Comparison of ENCODE assay signal across 26 cellular contexts in genomic region chr9:136805207-136805740, GRCh38. TPM values are rescaled to one million over a fixed set of nuclear protein-coding genes. Genes with fewer than 3 reads are reported as not detected.
DNase-seq lines count a peak whose midpoint lies in the region; ATAC-seq and TF ChIP-seq lines count a peak whose summit lies in the region.
"Had no signal": no experiment of that assay in that cellular context is flagged by ENCODE, and none has a peak within 500 bp of the region (broad histone marks: within the 10 kb centered on the region; RNA-seq: fewer than 3 reads in every experiment).

No MANE protein-coding gene starts in this region.

- H3K4me2 ChIP-seq in GM23338 (no peak overlapping the region), osteoblast (ENCODE audit: insufficient read depth, low read length) (no peak overlapping the region)
- H3K4me2 ChIP-seq: hepatocyte, smooth muscle cell had no signal

- peaks cover 10% of the 10 kb centered on the region for H3K27me3 Mint-ChIP-seq in activated CD4-positive, alpha-beta T cell treated with anti-CD3 and anti-CD28 coated beads, Interleukin-2, amount 10 ng/mL, durations not matched to agents 24 days and 14 days
- peaks cover 35% of the 10 kb centered on the region for H3K27me3 Mint-ChIP-seq in GM23338 (ENCODE audit: insufficient read depth, low read depth, poor library complexity)
- peaks cover 18% of the 10 kb centered on the region for H3K27me3 Mint-ChIP-seq in glutamatergic neuron (ENCODE audit: unreplicated experiment)

- peaks cover 12% of the 10 kb centered on the region; the same call in 1 of the 2 replicates for H3F3A ChIP-seq in GM23338 (replicated peaks; ENCODE audit: low read depth)

- peaks cover 16% of the 10 kb centered on the region for H3K36me3 Mint-ChIP-seq in activated CD4-positive, alpha-beta T cell treated with anti-CD3 and anti-CD28 coated beads, Interleukin-2, amount 10 ng/mL, durations not matched to agents 24 days and 14 days (ENCODE audit: low read depth)
- H3K36me3 Mint-ChIP-seq in GM23338 (ENCODE audit: low read depth) (peaks cover 18% of the 10 kb centered on the region), glutamatergic neuron (ENCODE audit: unreplicated experiment) (peaks cover 5% of the 10 kb centered on the region)

- H3K27me3 ChIP-seq in GM23338 (ENCODE audit: insufficient read depth) (no peaks in the 10 kb centered on the region), osteoblast (ENCODE audit: insufficient read depth, low read length) (peaks cover 22% of the 10 kb centered on the region)
- H3K27me3 ChIP-seq: hepatocyte had no signal

- H3K4me1 ChIP-seq in GM23338 (ENCODE audit: insufficient read depth) (peaks cover 16% of the 10 kb centered on the region), osteoblast (ENCODE audit: insufficient read depth, low read length) (peaks cover 17% of the 10 kb centered on the region)

- H3K4me3 Mint-ChIP-seq in activated CD4-positive, alpha-beta T cell treated with anti-CD3 and anti-CD28 coated beads, Interleukin-2, amount 10 ng/mL, durations not matched to agents 24 days and 14 days, result peak overlapping the region; percentile 9
- H3K4me3 Mint-ChIP-seq in GM23338 (peak overlapping the region; percentile 27; the same call in 1 of the 3 replicates), glutamatergic neuron (ENCODE audit: unreplicated experiment) (peak overlapping the region; percentile 46)
- H3K4me3 Mint-ChIP-seq: activated CD4-positive, alpha-beta memory T cell treated with anti-CD3 and anti-CD28 coated beads for 36 hours had no signal

- peaks cover 19% of the 10 kb centered on the region for H3K79me2 ChIP-seq in GM23338 (replicated peaks; ENCODE audit: insufficient read depth)
- H3K79me2 ChIP-seq in osteoblast (ENCODE audit: insufficient read depth, low read length), result peaks cover 24% of the 10 kb centered on the region

- intact Hi-C loops in activated CD4-positive, alpha-beta T cell treated with anti-CD3 and anti-CD28 coated beads, Interleukin-2, amount 10 ng/mL, durations not matched to agents 24 days and 14 days (cut with micrococcal nuclease), result loop anchor here (5.0 to 10.0 kb wide), 2 partner anchors 80 to 97 kb away; partner anchors contain the start of gene TRAF2

- no peaks in the 10 kb centered on the region for H3K9me3 ChIP-seq in osteoblast (ENCODE audit: low read depth, low read length)
- H3K9me3 ChIP-seq: prostate gland, uterus had no signal

- H2AFZ ChIP-seq in GM23338, result no peak overlapping the region
- H2AFZ ChIP-seq in osteoblast (ENCODE audit: low read length), result no peak overlapping the region
- H2AFZ ChIP-seq: hepatocyte had no signal

- peaks cover 33% of the 10 kb centered on the region for H3K4me1 Mint-ChIP-seq in activated CD4-positive, alpha-beta T cell treated with anti-CD3 and anti-CD28 coated beads, Interleukin-2, amount 10 ng/mL, durations not matched to agents 24 days and 14 days
- H3K4me1 Mint-ChIP-seq in GM23338 (peaks cover 23% of the 10 kb centered on the region), glutamatergic neuron (ENCODE audit: low read depth, unreplicated experiment) (peaks cover 16% of the 10 kb centered on the region)

- TF ChIP-seq CTCF in GM23338 (conservative IDR thresholded peaks at IDR 0.05; ENCODE audit: low read depth in 2 of 2) (no peak), glutamatergic neuron (IDR thresholded peaks at IDR 0.05; ENCODE audit: partially characterized antibody, unreplicated experiment) (no peak), osteoblast (IDR thresholded peaks at IDR 0.05; ENCODE audit: extremely low read depth, low read depth, low read length) (no peak)

- no peak for ATAC-seq in GM23338
- no peak for ATAC-seq in HG03565 (IDR thresholded peaks at IDR 0.05; ENCODE audit: unreplicated experiment)
- ATAC-seq in GM19455 (IDR thresholded peaks at IDR 0.05; ENCODE audit: unreplicated experiment), result no peak
- ATAC-seq: activated T-cell treated with anti-CD3 and anti-CD28 coated beads, Interleukin-2, amount 50 U/mL, for 72 hours had no signal

- no peak for DNase-seq in activated CD4-positive, alpha-beta T cell treated with anti-CD3 and anti-CD28 coated beads, Interleukin-2, amount 10 ng/mL, durations not matched to agents 24 days and 14 days
- DNase-seq in activated CD4-positive, alpha-beta T cell treated with anti-CD3 and anti-CD28 coated beads for 4 hours, result no peak
- DNase-seq in GM23338 (ENCODE audit: low spot score), result no peak
- no peak for DNase-seq in glutamatergic neuron
- peak; percentile 55 for DNase-seq in osteoblast (ENCODE audit: insufficient read length, low spot score, missing footprints)
- no peak for DNase-seq in H4 (ENCODE audit: low spot score)
- DNase-seq: activated CD4-positive, alpha-beta memory T cell treated with anti-CD3 and anti-CD28 coated beads for 36 hours; activated T-cell treated with anti-CD3 and anti-CD28 coated beads, Interleukin-2, amount 50 U/mL, for 72 hours; islet precursor cell; mammary epithelial cell; NCI-H1092 treated with DMSO at 0.1 percent for 48 hours; NCI-H2081; NCI-H446; stimulated activated CD4-positive, alpha-beta T cell treated with anti-CD3 and anti-CD28 coated beads, Interleukin-4, amount 100 ng/mL, for 24 hours; SW 1271; uterus had no signal

- no peaks in the 10 kb centered on the region for H3K9me3 Mint-ChIP-seq in activated CD4-positive, alpha-beta T cell treated with anti-CD3 and anti-CD28 coated beads, Interleukin-2, amount 10 ng/mL, durations not matched to agents 24 days and 14 days
- no peaks in the 10 kb centered on the region; the same call in 2 of the 3 replicates for H3K9me3 Mint-ChIP-seq in GM23338
- peaks cover 25% of the 10 kb centered on the region for H3K9me3 Mint-ChIP-seq in glutamatergic neuron (ENCODE audit: unreplicated experiment)
- H3K9me3 Mint-ChIP-seq: activated CD4-positive, alpha-beta memory T cell treated with anti-CD3 and anti-CD28 coated beads for 36 hours; activated T-cell treated with anti-CD3 and anti-CD28 coated beads, Interleukin-2, amount 50 U/mL, for 72 hours had no signal

- no peak overlapping the region for H3K27ac ChIP-seq in GM23338 (ENCODE audit: low read depth)
- H3K27ac ChIP-seq in osteoblast (ENCODE audit: low read depth, low read length), result no peak overlapping the region
- H3K27ac ChIP-seq: hepatocyte, uterus had no signal

- peaks cover 12% of the 10 kb centered on the region for H4K20me1 ChIP-seq in GM23338 (replicated peaks; ENCODE audit: insufficient read depth)
- peaks cover 11% of the 10 kb centered on the region for H4K20me1 ChIP-seq in osteoblast (ENCODE audit: insufficient read depth, low read length)

- H3K9me2 ChIP-seq in GM23338 (ENCODE audit: insufficient read depth), result no peaks in the 10 kb centered on the region

- no peak overlapping the region for H3K4me3 ChIP-seq in GM23338
- no peak overlapping the region for H3K4me3 ChIP-seq in osteoblast (ENCODE audit: insufficient read depth, low read length)
- H3K4me3 ChIP-seq: hepatocyte, prostate gland, smooth muscle cell, uterus had no signal

- H3K36me3 ChIP-seq in GM23338 (ENCODE audit: insufficient read depth) (no peaks in the 10 kb centered on the region), osteoblast (ENCODE audit: insufficient read depth, low read length) (peaks cover 8% of the 10 kb centered on the region)
- H3K36me3 ChIP-seq: prostate gland, uterus had no signal

- H3K27ac Mint-ChIP-seq in activated CD4-positive, alpha-beta T cell treated with anti-CD3 and anti-CD28 coated beads, Interleukin-2, amount 10 ng/mL, durations not matched to agents 24 days and 14 days, result no peak overlapping the region
- H3K27ac Mint-ChIP-seq in GM23338 (no peak overlapping the region), glutamatergic neuron (ENCODE audit: unreplicated experiment) (no peak overlapping the region)
- H3K27ac Mint-ChIP-seq: activated CD4-positive, alpha-beta memory T cell treated with anti-CD3 and anti-CD28 coated beads for 36 hours; activated T-cell treated with anti-CD3 and anti-CD28 coated beads, Interleukin-2, amount 50 U/mL, for 72 hours had no signal

RNA-seq across cellular contexts. Expression of gene RABL6, which starts 2.5 kb away (rescaled TPM):
- 116 and 119 TPM in 2 replicates for total RNA-seq in activated CD4-positive, alpha-beta T cell treated with anti-CD3 and anti-CD28 coated beads, Interleukin-2, amount 10 ng/mL, durations not matched to agents 24 days and 14 days
- total RNA-seq in GM23338 (2014; rRNA removed; shearing (Covaris generic)), result 117 and 127 TPM in 2 replicates
- 59.1 and 66.7 TPM in 2 replicates for polyA plus RNA-seq in GM23338 (2016; fragmentation: Nextera tagmentation; extraction: Ambion mirVana)
- total RNA-seq in glutamatergic neuron (ENCODE audit: unreplicated experiment) (149 TPM), osteoblast (64.2 and 64.8 TPM in 2 replicates)
- total RNA-seq in H4 (2014; rRNA removed; shearing (Covaris generic)), result 23.6 and 35.0 TPM in 2 replicates

RNA-seq across cellular contexts. Expression of gene CCDC183, which starts 9.1 kb away (rescaled TPM):
- 0.14 and 0.42 TPM in 2 replicates for total RNA-seq in activated CD4-positive, alpha-beta T cell treated with anti-CD3 and anti-CD28 coated beads, Interleukin-2, amount 10 ng/mL, durations not matched to agents 24 days and 14 days
- 1.1 and 2.9 TPM in 2 replicates for total RNA-seq in GM23338 (2014; rRNA removed; shearing (Covaris generic))
- 1.2 and 1.6 TPM in 2 replicates for polyA plus RNA-seq in GM23338 (2016; fragmentation: Nextera tagmentation; extraction: Ambion mirVana)
- 20.0 TPM for total RNA-seq in glutamatergic neuron (ENCODE audit: unreplicated experiment)
- under 0.01 TPM in 1 of 2 replicates, not detected in the other for total RNA-seq in osteoblast
- total RNA-seq in H4 (2014; rRNA removed; shearing (Covaris generic)), result 0.47 TPM in 1 of 2 replicates, not detected in the other
- total RNA-seq: HT1080 had no signal

RNA-seq across cellular contexts. Expression of gene TMEM141, which starts 14.1 kb away (rescaled TPM):
- total RNA-seq in activated CD4-positive, alpha-beta T cell treated with anti-CD3 and anti-CD28 coated beads, Interleukin-2, amount 10 ng/mL, durations not matched to agents 24 days and 14 days, result 36.1 and 40.1 TPM in 2 replicates
- total RNA-seq in GM23338 (2014; rRNA removed; shearing (Covaris generic)), result 57.0 and 71.4 TPM in 2 replicates
- 90.0 and 90.5 TPM in 2 replicates for polyA plus RNA-seq in GM23338 (2016; fragmentation: Nextera tagmentation; extraction: Ambion mirVana)
- total RNA-seq in glutamatergic neuron (ENCODE audit: unreplicated experiment) (46.1 TPM), osteoblast (31.8 and 39.8 TPM in 2 replicates)
- total RNA-seq in H4 (2014; rRNA removed; shearing (Covaris generic)), result 87.0 and 93.0 TPM in 2 replicates

RNA-seq across cellular contexts. Expression of gene AJM1, which starts 37.0 kb away (rescaled TPM):
- 5.7 and 5.9 TPM in 2 replicates for total RNA-seq in activated CD4-positive, alpha-beta T cell treated with anti-CD3 and anti-CD28 coated beads, Interleukin-2, amount 10 ng/mL, durations not matched to agents 24 days and 14 days
- 0.12 and 0.49 TPM in 2 replicates for total RNA-seq in GM23338 (2014; rRNA removed; shearing (Covaris generic))
- polyA plus RNA-seq in GM23338 (2016; fragmentation: Nextera tagmentation; extraction: Ambion mirVana), result 0.28 and 0.36 TPM in 2 replicates
- 15.3 TPM for total RNA-seq in glutamatergic neuron (ENCODE audit: unreplicated experiment)
- 0.88 and 1.1 TPM in 2 replicates for total RNA-seq in osteoblast
- total RNA-seq in H4 (2014; rRNA removed; shearing (Covaris generic)), result 0.06 and 0.21 TPM in 2 replicates

RNA-seq across cellular contexts. Expression of gene LCN15, which starts 41.0 kb away (rescaled TPM):
- not detected in 2 replicates for total RNA-seq in activated CD4-positive, alpha-beta T cell treated with anti-CD3 and anti-CD28 coated beads, Interleukin-2, amount 10 ng/mL, durations not matched to agents 24 days and 14 days
- total RNA-seq in GM23338 (2014; rRNA removed; shearing (Covaris generic)), result 0.54 and 0.90 TPM in 2 replicates
- polyA plus RNA-seq in GM23338 (2016; fragmentation: Nextera tagmentation; extraction: Ambion mirVana), result 0.76 and 1.2 TPM in 2 replicates
- total RNA-seq in glutamatergic neuron (ENCODE audit: unreplicated experiment) (1.9 TPM), osteoblast (not detected in 2 replicates)
- total RNA-seq in H4 (2014; rRNA removed; shearing (Covaris generic)), result not detected in 2 replicates
- total RNA-seq: activated CD4-positive, alpha-beta memory T cell treated with anti-CD3 and anti-CD28 coated beads for 36 hours; activated T-cell treated with anti-CD3 and anti-CD28 coated beads, Interleukin-2, amount 50 U/mL, for 72 hours; fibroblast of villous mesenchyme; HT1080; LHCN-M2; mammary epithelial cell; myocyte; smooth muscle cell; uterus had no signal
- polyA plus RNA-seq: AG04450, mammary epithelial cell, smooth muscle cell had no signal
